ENCODE assay signal across 8 cellular contexts in genomic region chr11:43852057-43852636, GRCh38. TPM values are rescaled to one million over a fixed set of nuclear protein-coding genes. Genes with fewer than 3 reads are reported as not detected.
A peak's percentile ranks its signal among the peaks of the same experiment; 100 is the strongest.
DNase-seq lines count a peak whose midpoint lies in the region; ATAC-seq and TF ChIP-seq lines count a peak whose summit lies in the region.

No MANE protein-coding gene starts in this region.

- no peak overlapping the region for H3K4me3 Mint-ChIP-seq in activated T-cell treated with anti-CD3 and anti-CD28 coated beads, Interleukin-2, amount 50 U/mL, for 24 hours
- H3K4me3 Mint-ChIP-seq in type B pancreatic cell = no peak overlapping the region

- no peaks in the 10 kb centered on the region for H3K27me3 Mint-ChIP-seq in activated T-cell treated with anti-CD3 and anti-CD28 coated beads, Interleukin-2, amount 50 U/mL, for 24 hours
- no peaks in the 10 kb centered on the region for H3K27me3 Mint-ChIP-seq in type B pancreatic cell

- peaks cover 30% of the 10 kb centered on the region for H3K36me3 Mint-ChIP-seq in activated T-cell treated with anti-CD3 and anti-CD28 coated beads, Interleukin-2, amount 50 U/mL, for 24 hours (ENCODE audit: low read depth)
- peaks cover 3% of the 10 kb centered on the region for H3K36me3 Mint-ChIP-seq in type B pancreatic cell

- no peaks in the 10 kb centered on the region for H3K9me2 ChIP-seq in PC-3 (replicated peaks; ENCODE audit: low read length)

- no peaks in the 10 kb centered on the region for H3K27me3 ChIP-seq in PC-3 (ENCODE audit: low read length)

- CTCF ChIA-PET in PC-3 (lab: Charles Lee) = interaction anchor here (0.5 to 1.7 kb wide), 9 partner anchors 20 to 366 kb away, joined by 3 to 15 read pairs (median 3); no protein-coding TSS in a partner anchor

- no peaks in the 10 kb centered on the region for H3K79me2 ChIP-seq in PC-3 (ENCODE audit: low read length)

- H3K4me1 Mint-ChIP-seq in activated T-cell treated with anti-CD3 and anti-CD28 coated beads, Interleukin-2, amount 50 U/mL, for 24 hours (ENCODE audit: low read depth) = peaks cover 5% of the 10 kb centered on the region
- H3K4me1 Mint-ChIP-seq in type B pancreatic cell (ENCODE audit: unreplicated experiment) = no peaks in the 10 kb centered on the region

- H3K9me3 Mint-ChIP-seq in activated T-cell treated with anti-CD3 and anti-CD28 coated beads, Interleukin-2, amount 50 U/mL, for 24 hours = no peaks in the 10 kb centered on the region
- no peaks in the 10 kb centered on the region for H3K9me3 Mint-ChIP-seq in type B pancreatic cell

- H3K4me2 ChIP-seq in PC-3 (ENCODE audit: low read length) = no peak overlapping the region

- peaks cover 3% of the 10 kb centered on the region for H3K36me3 ChIP-seq in PC-3 (ENCODE audit: low read depth, low read length)

- no peaks in the 10 kb centered on the region for H3F3A ChIP-seq in PC-3 (ENCODE audit: low read length, unreplicated experiment)

- BruUV-seq in PC-3 (replicated peaks; lab: Mats Ljungman, UMichigan) = no TSS peak

- TF ChIP-seq CTCF in PC-3 (conservative IDR thresholded peaks at IDR 0.05; ENCODE audit: low read depth, low read length) (peak; percentile 94), type B pancreatic cell (conservative IDR thresholded peaks at IDR 0.05) (peak; percentile 88)

- no peak overlapping the region for H3K4me3 ChIP-seq in PC-3 (ENCODE audit: low read length)

- H3K27ac Mint-ChIP-seq in activated T-cell treated with anti-CD3 and anti-CD28 coated beads, Interleukin-2, amount 50 U/mL, for 24 hours = no peak overlapping the region
- no peak overlapping the region for H3K27ac Mint-ChIP-seq in type B pancreatic cell

- H4K20me1 ChIP-seq in PC-3 (ENCODE audit: low read length) = no peaks in the 10 kb centered on the region

- POLR2A ChIA-PET in PC-3 (lab: Charles Lee; ENCODE audit: unreplicated experiment) = interaction anchor here (0.6 to 0.9 kb wide), 2 partner anchors 172 to 348 kb away, joined by 4 read pairs; partner anchors contain the start of gene HSD17B12

- no peak overlapping the region for H3K27ac ChIP-seq in PC-3 (ENCODE audit: low read length)

- H3K9ac ChIP-seq in PC-3 (ENCODE audit: low read length) = no peak overlapping the region

- H2AFZ ChIP-seq in PC-3 (ENCODE audit: low read length) = no peak overlapping the region

- H3K4me1 ChIP-seq in PC-3 (ENCODE audit: insufficient read depth, low read length) = no peaks in the 10 kb centered on the region

- intact Hi-C loops in PC-3 (cut with micrococcal nuclease) = loop anchor here (1.0 to 5.0 kb wide), 5 partner anchors 21 to 350 kb away; partner anchors contain the start of gene HSD17B12

- no peaks in the 10 kb centered on the region for H3K9me3 ChIP-seq in PC-3 (ENCODE audit: low read length)

- DNase-seq in CMK (ENCODE audit: low read depth) (peak; percentile 22), PC-3 (peak; percentile 76), fibroblast of peridontal ligament (ENCODE audit: extremely low read depth) (peak; percentile 91), non-pigmented ciliary epithelial cell (ENCODE audit: low read depth) (peak; percentile 61), type B pancreatic cell (ENCODE audit: extremely low spot score, unreplicated experiment) (no peak)
- peak; percentile 65 for DNase-seq in activated T-cell treated with anti-CD3 and anti-CD28 coated beads, Interleukin-2, amount 50 U/mL, for 24 hours

- peak; percentile 75 for ATAC-seq in GM19025 (IDR thresholded peaks at IDR 0.05; ENCODE audit: low read depth, unreplicated experiment)
- ATAC-seq in HG03558 (IDR thresholded peaks at IDR 0.05; ENCODE audit: extremely low read depth, unreplicated experiment) = peak; percentile 78
- ATAC-seq in PC-3 = peak; percentile 74

RNA-seq across cellular contexts. Expression of gene ALKBH3, which starts 28.5 kb away (rescaled TPM):
- total RNA-seq in PC-3 (2014; rRNA removed) = 55.5 and 60.2 TPM in 2 replicates
- 27.3 and 30.6 TPM in 2 replicates for total RNA-seq in type B pancreatic cell (ENCODE audit: low replicate concordance)
